Comparison of ENCODE assay signal across 19 cellular contexts in genomic region chr5:139869042-139869790, GRCh38.
"Had no signal": no experiment of that assay in that cellular context is flagged by ENCODE, and none has a peak within 500 bp of the region (broad histone marks: within the 10 kb centered on the region; RNA-seq: fewer than 3 reads in every experiment).

No MANE protein-coding gene starts in this region.

- H3K27me3 ChIP-seq: ascending aorta, gastroesophageal sphincter, heart right ventricle, left lung had no signal

- H3K27ac ChIP-seq: ascending aorta, gastroesophageal sphincter, left lung had no signal

- H3K9me3 ChIP-seq: ascending aorta, gastroesophageal sphincter, heart right ventricle, left lung had no signal

- H3K36me3 ChIP-seq: ascending aorta, left lung had no signal

- ATAC-seq: activated naive CD8-positive, alpha-beta T cell treated with anti-CD3 and anti-CD28 coated beads, Interleukin-2, amount 50 U/mL, for 24 hours; activated T-helper 17 cell treated with anti-CD3 and anti-CD28 coated beads, Interleukin-2, amount 50 U/mL, for 72 hours; gastroesophageal sphincter; left lung; natural killer cell; T-cell had no signal

- H3K4me1 ChIP-seq: ascending aorta, gastroesophageal sphincter, left lung had no signal

- FAIRE-seq: colon, endometrium, small intestine had no signal

- H3K4me3 ChIP-seq: ascending aorta, gastroesophageal sphincter, left lung had no signal

- DNase-seq: activated CD4-positive, alpha-beta T cell treated with anti-CD3 and anti-CD28 coated beads, Interleukin-2, amount 50 U/mL, for 4 hours; activated CD4-positive, CD25-positive, alpha-beta regulatory T cell treated with anti-CD3 and anti-CD28 coated beads, Interleukin-2, amount 50 U/mL, for 72 hours; activated naive CD4-positive, alpha-beta T cell treated with Interleukin-2 at 50 U/mL for 16 hours; activated naive CD8-positive, alpha-beta T cell treated with anti-CD3 and anti-CD28 coated beads, Interleukin-2, amount 50 U/mL, for 24 hours; heart right ventricle; left lung; natural killer cell; right cardiac atrium; small intestine; stimulated activated CD4-positive, alpha-beta T cell treated with anti-CD3 and anti-CD28 coated beads, Interleukin-4, amount 100 ng/mL, for 4 hours; stimulated activated CD8-positive, alpha-beta memory T cell treated with anti-CD3 and anti-CD28 coated beads, Interleukin-4, amount 100 ng/mL, for 48 hours; stimulated activated naive CD4-positive, alpha-beta T cell treated with Interleukin-2 at 50 U/mL for 16 hours; T-cell; T-helper 9 cell had no signal
